In the genomic region with DNA sequence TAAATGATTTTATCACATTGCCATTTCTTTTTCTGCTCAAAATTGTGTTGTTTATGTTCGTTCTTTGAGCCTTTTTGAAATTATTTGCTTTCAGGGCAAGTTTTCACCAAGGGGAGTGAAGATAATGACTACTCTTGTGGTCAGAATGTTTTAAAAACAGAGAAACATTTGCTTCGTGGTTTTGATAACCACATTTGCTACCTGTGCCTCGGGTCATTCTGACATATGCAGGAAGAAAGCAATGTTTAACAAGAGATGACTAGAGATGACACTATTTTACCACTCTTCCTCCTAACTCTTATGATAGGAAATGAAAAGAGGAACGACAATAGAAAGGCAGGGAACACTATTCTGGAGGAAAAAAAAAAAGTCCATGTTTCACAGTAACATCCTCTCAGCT, we compare ENCODE assay signal across 18 cellular contexts.
DNase-seq lines count a peak whose midpoint lies in the region; TF ChIP-seq lines count a peak whose summit lies in the region.
"Had no signal": no experiment of that assay in that cellular context is flagged by ENCODE, and none has a peak within 500 bp of the region (broad histone marks: within the 10 kb centered on the region; RNA-seq: fewer than 3 reads in every experiment).

No MANE protein-coding gene starts in this region.

- H3K9me3 ChIP-seq in Peyer's patch (no peaks in the 10 kb centered on the region), Karpas-422 (ENCODE audit: low read length) (peaks cover 29% of the 10 kb centered on the region; the same call in 1 of the 2 replicates)
- H3K9me3 ChIP-seq: BLaER1 had no signal

- no peaks in the 10 kb centered on the region for H4K20me1 ChIP-seq in Karpas-422 (ENCODE audit: insufficient read depth, low read depth, low read length)
- H4K20me1 ChIP-seq: BLaER1 had no signal

- H3K27ac Mint-ChIP-seq in type B pancreatic cell = peak overlapping the region; percentile 52
- H3K27ac Mint-ChIP-seq: T-helper 2 cell treated with Interferon-gamma antibody and Interleukin-4, amounts not matched to agents 5 μg/mL and 100 μg/mL, for 36 hours had no signal

- H3K9me2 ChIP-seq in Karpas-422 (replicated peaks; ENCODE audit: insufficient read depth, low read length) = no peaks in the 10 kb centered on the region

- in situ Hi-C loops in SK-MEL-5 (cut with HindIII; ENCODE audit: low pct_unique_long_range_greater_than_20kb, low sequenced_read_pairs) = no loop called here

- TF ChIP-seq POLR2A in Peyer's patch (IDR thresholded peaks at IDR 0.05) = no peak

- TF ChIP-seq CTCF in type B pancreatic cell (conservative IDR thresholded peaks at IDR 0.05) = no peak
- no peak for TF ChIP-seq CTCF in Peyer's patch (IDR thresholded peaks at IDR 0.05)

- no peak overlapping the region for H3K4me3 Mint-ChIP-seq in type B pancreatic cell
- H3K4me3 Mint-ChIP-seq: T-helper 2 cell treated with Interferon-gamma antibody and Interleukin-4, amounts not matched to agents 5 μg/mL and 100 μg/mL, for 36 hours had no signal

- H3K36me3 ChIP-seq in Peyer's patch (no peaks in the 10 kb centered on the region), Karpas-422 (ENCODE audit: insufficient read depth, low read length) (no peaks in the 10 kb centered on the region)
- H3K36me3 ChIP-seq: BLaER1 had no signal

- no peaks in the 10 kb centered on the region for H3K79me2 ChIP-seq in Karpas-422 (ENCODE audit: low read length)

- H3K36me3 Mint-ChIP-seq in type B pancreatic cell = no peaks in the 10 kb centered on the region

- H3K27me3 ChIP-seq in Peyer's patch = no peaks in the 10 kb centered on the region
- H3K27me3 ChIP-seq in Karpas-422 (ENCODE audit: low read length) = no peaks in the 10 kb centered on the region
- H3K27me3 ChIP-seq: BLaER1 had no signal

- H3K27ac ChIP-seq in Peyer's patch (no peak overlapping the region), Karpas-422 (ENCODE audit: low read length) (no peak overlapping the region)
- H3K27ac ChIP-seq: BLaER1, PC-9 had no signal

- no peak overlapping the region for H3K4me2 ChIP-seq in Karpas-422 (ENCODE audit: low read depth, low read length, poor library complexity, severe bottlenecking)
- H3K4me2 ChIP-seq: BLaER1, PC-9 had no signal

- no peaks in the 10 kb centered on the region for H3K27me3 Mint-ChIP-seq in type B pancreatic cell

- H3K4me3 ChIP-seq in Peyer's patch (no peak overlapping the region), Karpas-422 (ENCODE audit: low read length) (no peak overlapping the region)
- H3K4me3 ChIP-seq: BLaER1, PC-9 had no signal

- H3K4me1 Mint-ChIP-seq in type B pancreatic cell (ENCODE audit: unreplicated experiment) = peaks cover under 1% of the 10 kb centered on the region

- H3K4me1 ChIP-seq in Peyer's patch = no peaks in the 10 kb centered on the region
- no peaks in the 10 kb centered on the region for H3K4me1 ChIP-seq in Karpas-422 (ENCODE audit: low read length)

- H3K9me3 Mint-ChIP-seq in type B pancreatic cell = peaks cover 18% of the 10 kb centered on the region

- H2AFZ ChIP-seq in Karpas-422 (ENCODE audit: low read length) = no peak overlapping the region
- H2AFZ ChIP-seq: PC-9 had no signal

- DNase-seq in ELR (ENCODE audit: low read depth) (peak; percentile 54), LHCN-M2 (ENCODE audit: low read depth) (peak; percentile 12), SK-MEL-5 (ENCODE audit: low read depth, low spot score) (peak; percentile 38), type B pancreatic cell (ENCODE audit: extremely low spot score, unreplicated experiment) (no peak), Peyer's patch (no peak), Karpas-422 (no peak), NCI-H1048 (lab: John Stamatoyannopoulos, UW) (no peak)
- DNase-seq: COR-L47, DMS153, IMR-90, NCI-H1105 treated with DMSO at 0.1 percent for 48 hours, NCI-H2029, NCI-H510A treated with DMSO at 0.1 percent for 48 hours, PC-9, Right ventricle myocardium superior, SW 1271 had no signal

- no peak overlapping the region for H3K9ac ChIP-seq in Karpas-422 (ENCODE audit: low read length)
- H3K9ac ChIP-seq: BLaER1 had no signal

Comparison
In these comparisons a context has a peak if more than half of its experiments do, and no peak if none do; other contexts are left out.
1. DNase-seq: peak in ELR (single experiment), LHCN-M2 (single experiment) and SK-MEL-5 (single experiment); none in type B pancreatic cell (single experiment), Peyer's patch (0 of 3), Karpas-422 (single experiment) and NCI-H1048 (single experiment).